ENCODE assay signal across 8 cellular contexts in genomic region chr2:19362094-19362649, GRCh38. TPM values are rescaled to one million over a fixed set of nuclear protein-coding genes. Genes with fewer than 3 reads are reported as not detected.
A peak's percentile ranks its signal among the peaks of the same experiment; 100 is the strongest.
DNase-seq lines count a peak whose midpoint lies in the region; ATAC-seq and TF ChIP-seq lines count a peak whose summit lies in the region.

No MANE protein-coding gene starts in this region.

- in situ Hi-C loops in mammary epithelial cell (cut with MboI; ENCODE audit: low sequenced_read_pairs in 2 of 2) = loop anchor here (5.0 to 25.0 kb wide), 5 partner anchors 500 to 925 kb away; no protein-coding TSS in a partner anchor

- peaks cover 38% of the 10 kb centered on the region for H3K4me1 Mint-ChIP-seq in mesothelial cell of epicardium

- peak; percentile 59 for DNase-seq in activated CD8-positive, alpha-beta memory T cell treated with anti-CD3 and anti-CD28 coated beads for 24 hours
- DNase-seq in activated CD8-positive, alpha-beta memory T cell treated with anti-CD3 and anti-CD28 coated beads, Interleukin-2, amount 50 U/mL, for 4 hours = no peak
- peak; percentile 17 for DNase-seq in NCI-H2196 treated with DMSO at 0.1 percent for 48 hours (lab: John Stamatoyannopoulos, UW; ENCODE audit: unreplicated experiment)
- DNase-seq in mammary epithelial cell = peak; percentile 45
- DNase-seq in mesothelial cell of epicardium (ENCODE audit: low spot score in 2 of 2, unreplicated experiment in 2 of 2) = no peak
- DNase-seq in HEK293T (ENCODE audit: extremely low spot score) = no peak

- H3K27ac ChIP-seq in mammary epithelial cell (ENCODE audit: insufficient read depth, low read depth, low read length) = peak overlapping the region; percentile 38

- BruUV-seq in mammary epithelial cell (replicated peaks; lab: Mats Ljungman, UMichigan) = no TSS peak

- POLR2A ChIA-PET in HEK293T (lab: Yijun Ruan, JAX) = no interaction called here

- peak overlapping the region; percentile 45 for H3K9ac ChIP-seq in mammary epithelial cell (ENCODE audit: insufficient read depth, low read length)

- peaks cover 100% of the 10 kb centered on the region for H3K27me3 Mint-ChIP-seq in mesothelial cell of epicardium (ENCODE audit: low read depth)

- peak overlapping the region; percentile 53 for H3K27ac Mint-ChIP-seq in mesothelial cell of epicardium

- H3K4me1 ChIP-seq in mammary epithelial cell (ENCODE audit: insufficient read depth, low read length) = peaks cover 24% of the 10 kb centered on the region

- peak overlapping the region; percentile 70 for H3K4me3 Mint-ChIP-seq in mesothelial cell of epicardium

- peaks cover 12% of the 10 kb centered on the region for H3K79me2 ChIP-seq in mammary epithelial cell (ENCODE audit: insufficient read depth, low read length)

- H3K4me3 ChIP-seq in mammary epithelial cell (replicated peaks in 1 of 3; ENCODE audit: insufficient read depth in 1 of 3, low read depth in 2 of 3, low read length in 3 of 3) = peak overlapping the region; percentile 53 to 67 (median 65)

- no peaks in the 10 kb centered on the region for H3K27me3 ChIP-seq in mammary epithelial cell (ENCODE audit: insufficient read depth, low read length)

- H3K9me3 Mint-ChIP-seq in mesothelial cell of epicardium = no peaks in the 10 kb centered on the region

- no peaks in the 10 kb centered on the region for H3K36me3 ChIP-seq in mammary epithelial cell (ENCODE audit: insufficient read depth, low read length)

- WGBS in mammary epithelial cell (ENCODE audit: low coverage, missing lambda C conversion rate) = under 1% methylated on average over 14 of the region's 14 CpGs

- CTCF ChIA-PET in mammary epithelial cell (lab: Charles Lee; ENCODE audit: low non-redundant PET) = no interaction called here
- CTCF ChIA-PET in HEK293T (lab: Yijun Ruan, JAX) = no interaction called here

- intact Hi-C loops in mammary epithelial cell (cut with micrococcal nuclease) = loop anchor here (2.0 kb wide), 1 partner anchor 375 kb away; no protein-coding TSS in a partner anchor

- no peaks in the 10 kb centered on the region for H3K9me3 ChIP-seq in mammary epithelial cell (replicated peaks; ENCODE audit: insufficient read depth, low read length)

- no peaks in the 10 kb centered on the region for H3K36me3 Mint-ChIP-seq in mesothelial cell of epicardium

- H3K4me2 ChIP-seq in mammary epithelial cell (ENCODE audit: insufficient read depth, low read depth, low read length) = peak overlapping the region; percentile 99

- no peaks in the 10 kb centered on the region for H4K20me1 ChIP-seq in mammary epithelial cell (ENCODE audit: insufficient read depth, low read length)

- ATAC-seq in GM18873 (IDR thresholded peaks at IDR 0.05; ENCODE audit: low FRiP score, unreplicated experiment) = no peak
- ATAC-seq in GM21423 (IDR thresholded peaks at IDR 0.05; ENCODE audit: unreplicated experiment) = no peak

- no peak for TF ChIP-seq CTCF in mammary epithelial cell (conservative IDR thresholded peaks at IDR 0.05 in 1 of 2, IDR thresholded peaks at IDR 0.05 in 1 of 2; ENCODE audit: extremely low read depth in 1 of 2, insufficient read depth in 1 of 2, low read depth in 1 of 2, low read length in 2 of 2)
- no peak for TF ChIP-seq CTCF in mesothelial cell of epicardium (IDR thresholded peaks at IDR 0.05; ENCODE audit: unreplicated experiment)

- H2AFZ ChIP-seq in mammary epithelial cell (ENCODE audit: low read depth, low read length) = peak overlapping the region; percentile 93

- dilution Hi-C loops in mammary epithelial cell (cut with HindIII; ENCODE audit: low sequenced_read_pairs) = no loop called here

TF ChIP-seq in HEK293T, 16 proteins besides CTCF, POLR2A, EP300 and RAD21:
- TF ChIP-seq FOXK2 (IDR thresholded peaks at IDR 0.05) (no peak), PKNOX1 (IDR thresholded peaks at IDR 0.05) (no peak), NFRKB (IDR thresholded peaks at IDR 0.05) (no peak), FOXM1 (IDR thresholded peaks at IDR 0.05; ENCODE audit: borderline replicate concordance) (no peak)

RNA-seq across cellular contexts. Expression of gene OSR1, which starts 3.7 kb away (rescaled TPM):
- total RNA-seq in mammary epithelial cell = 10 to 100 TPM; 37.8 to 45.9 TPM
- 31.8 TPM for polyA plus RNA-seq in mammary epithelial cell
- polyA minus RNA-seq in mammary epithelial cell = 19.6 TPM
- total RNA-seq in mesothelial cell of epicardium = 23.4 to 27.8 TPM (median 26.0 TPM) in 3 replicates

Comparison
In these comparisons a context has a peak if more than half of its experiments do, and no peak if none do; other contexts are left out.
1. DNase-seq: peak in activated CD8-positive, alpha-beta memory T cell treated with anti-CD3 and anti-CD28 coated beads for 24 hours (single experiment), NCI-H2196 treated with DMSO at 0.1 percent for 48 hours (single experiment) and mammary epithelial cell (single experiment); none in activated CD8-positive, alpha-beta memory T cell treated with anti-CD3 and anti-CD28 coated beads, Interleukin-2, amount 50 U/mL, for 4 hours (single experiment), mesothelial cell of epicardium (0 of 2) and HEK293T (single experiment).